Comparison of ENCODE assay signal across 2 cellular contexts in the genomic region with DNA sequence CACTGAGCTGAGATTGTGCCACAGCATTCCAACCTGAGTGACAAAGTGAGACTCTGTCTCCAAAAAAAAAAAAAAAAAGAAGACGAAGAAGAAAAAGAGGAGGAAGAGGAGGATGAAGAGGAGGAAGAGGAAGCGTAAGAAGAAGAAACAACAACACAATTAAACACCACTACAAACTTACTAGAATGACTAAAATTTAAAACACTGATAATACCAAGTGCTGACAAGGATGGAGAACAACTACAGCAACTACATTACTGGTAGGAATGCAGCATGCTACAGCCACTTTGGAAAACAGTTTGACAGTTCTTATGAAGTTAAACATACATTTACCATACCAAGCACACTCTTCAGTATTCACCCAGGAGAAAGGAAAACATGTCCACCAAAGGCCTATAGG.
TF ChIP-seq lines count a peak whose summit lies in the region.

No MANE protein-coding gene starts in this region.

TF ChIP-seq in HepG2, 621 proteins besides CTCF, POLR2A, EP300 and RAD21:
- TF ChIP-seq ZNF7 (CRISPR knock-in tag; IDR thresholded peaks at IDR 0.05) (peak; percentile 95), ZFYVE20 (CRISPR knock-in tag; IDR thresholded peaks at IDR 0.05; ENCODE audit: borderline replicate concordance, low read depth) (no peak)

TF ChIP-seq in K562, 482 proteins besides CTCF, POLR2A, EP300 and RAD21:
- TF ChIP-seq ZFP36 (IDR thresholded peaks at IDR 0.05; ENCODE audit: low read depth, low read length, partially characterized antibody) (peak; percentile 66), CBX3 (IDR thresholded peaks at IDR 0.05; ENCODE audit: borderline replicate concordance in 1 of 2, low read length in 2 of 2) (0 out of 3 replicates have a peak, but pooled peaks of 1 of the 2 experiments have one; percentile 30), TGIF2 (CRISPR knock-in tag; IDR thresholded peaks at IDR 0.05) (no peak), RBM25 (IDR thresholded peaks at IDR 0.05; ENCODE audit: low read depth, low read length, severe bottlenecking) (peak; percentile 71)
- TF ChIP-seq, protein P1, sequence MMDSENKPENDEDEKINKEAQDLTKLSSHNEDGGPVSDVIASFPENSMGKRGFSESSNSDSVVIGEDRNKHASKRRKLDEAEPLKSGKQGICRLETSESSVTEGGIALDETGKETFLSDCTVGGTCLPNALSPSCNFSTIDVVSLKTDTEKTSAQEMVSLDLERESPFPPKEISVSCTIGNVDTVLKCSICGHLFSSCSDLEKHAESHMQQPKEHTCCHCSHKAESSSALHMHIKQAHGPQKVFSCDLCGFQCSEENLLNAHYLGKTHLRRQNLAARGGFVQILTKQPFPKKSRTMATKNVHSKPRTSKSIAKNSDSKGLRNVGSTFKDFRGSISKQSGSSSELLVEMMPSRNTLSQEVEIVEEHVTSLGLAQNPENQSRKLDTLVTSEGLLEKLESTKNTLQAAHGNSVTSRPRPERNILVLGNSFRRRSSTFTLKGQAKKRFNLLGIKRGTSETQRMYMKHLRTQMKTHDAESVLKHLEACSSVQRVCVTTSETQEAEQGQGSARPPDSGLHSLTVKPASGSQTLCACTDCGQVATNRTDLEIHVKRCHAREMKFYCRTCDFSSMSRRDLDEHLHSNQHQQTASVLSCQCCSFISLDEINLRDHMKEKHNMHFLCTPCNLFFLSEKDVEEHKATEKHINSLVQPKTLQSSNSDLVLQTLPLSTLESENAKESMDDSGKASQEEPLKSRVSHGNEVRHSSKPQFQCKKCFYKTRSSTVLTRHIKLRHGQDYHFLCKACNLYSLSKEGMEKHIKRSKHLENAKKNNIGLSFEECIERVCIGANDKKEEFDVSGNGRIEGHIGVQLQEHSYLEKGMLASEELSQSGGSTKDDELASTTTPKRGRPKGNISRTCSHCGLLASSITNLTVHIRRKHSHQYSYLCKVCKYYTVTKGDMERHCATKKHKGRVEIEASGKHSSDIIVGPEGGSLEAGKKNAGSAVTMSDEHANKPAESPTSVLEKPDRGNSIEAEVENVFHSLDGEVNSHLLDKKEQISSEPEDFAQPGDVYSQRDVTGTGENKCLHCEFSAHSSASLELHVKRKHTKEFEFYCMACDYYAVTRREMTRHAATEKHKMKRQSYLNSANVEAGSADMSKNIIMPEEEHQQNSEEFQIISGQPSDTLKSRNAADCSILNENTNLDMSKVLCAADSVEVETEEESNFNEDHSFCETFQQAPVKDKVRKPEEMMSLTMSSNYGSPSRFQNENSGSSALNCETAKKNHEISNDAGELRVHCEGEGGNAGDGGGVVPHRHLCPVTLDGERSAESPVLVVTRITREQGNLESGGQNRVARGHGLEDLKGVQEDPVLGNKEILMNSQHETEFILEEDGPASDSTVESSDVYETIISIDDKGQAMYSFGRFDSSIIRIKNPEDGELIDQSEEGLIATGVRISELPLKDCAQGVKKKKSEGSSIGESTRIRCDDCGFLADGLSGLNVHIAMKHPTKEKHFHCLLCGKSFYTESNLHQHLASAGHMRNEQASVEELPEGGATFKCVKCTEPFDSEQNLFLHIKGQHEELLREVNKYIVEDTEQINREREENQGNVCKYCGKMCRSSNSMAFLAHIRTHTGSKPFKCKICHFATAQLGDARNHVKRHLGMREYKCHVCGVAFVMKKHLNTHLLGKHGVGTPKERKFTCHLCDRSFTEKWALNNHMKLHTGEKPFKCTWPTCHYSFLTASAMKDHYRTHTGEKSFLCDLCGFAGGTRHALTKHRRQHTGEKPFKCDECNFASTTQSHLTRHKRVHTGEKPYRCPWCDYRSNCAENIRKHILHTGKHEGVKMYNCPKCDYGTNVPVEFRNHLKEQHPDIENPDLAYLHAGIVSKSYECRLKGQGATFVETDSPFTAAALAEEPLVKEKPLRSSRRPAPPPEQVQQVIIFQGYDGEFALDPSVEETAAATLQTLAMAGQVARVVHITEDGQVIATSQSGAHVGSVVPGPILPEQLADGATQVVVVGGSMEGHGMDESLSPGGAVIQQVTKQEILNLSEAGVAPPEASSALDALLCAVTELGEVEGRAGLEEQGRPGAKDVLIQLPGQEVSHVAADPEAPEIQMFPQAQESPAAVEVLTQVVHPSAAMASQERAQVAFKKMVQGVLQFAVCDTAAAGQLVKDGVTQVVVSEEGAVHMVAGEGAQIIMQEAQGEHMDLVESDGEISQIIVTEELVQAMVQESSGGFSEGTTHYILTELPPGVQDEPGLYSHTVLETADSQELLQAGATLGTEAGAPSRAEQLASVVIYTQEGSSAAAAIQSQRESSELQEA (IDR thresholded peaks at IDR 0.05; ENCODE audit: low read depth), result peak; percentile 63; the same call in 1 of the 2 replicates
